ENCODE assay signal across 26 cellular contexts in genomic region chr5:161086456-161086855, GRCh38.
A peak's percentile ranks its signal among the peaks of the same experiment; 100 is the strongest.
DNase-seq lines count a peak whose midpoint lies in the region; ATAC-seq and TF ChIP-seq lines count a peak whose summit lies in the region.
"Had no signal": no experiment of that assay in that cellular context is flagged by ENCODE, and none has a peak within 500 bp of the region (broad histone marks: within the 10 kb centered on the region; RNA-seq: fewer than 3 reads in every experiment).

No MANE protein-coding gene starts in this region.

- H3K4me2 ChIP-seq in SK-N-SH, result no peak overlapping the region
- H3K4me2 ChIP-seq: A549 had no signal

- H3K27me3 ChIP-seq in SK-N-SH (ENCODE audit: insufficient read depth), result no peaks in the 10 kb centered on the region
- H3K27me3 ChIP-seq: brain microvascular endothelial cell, SJSA1 had no signal

- H3K36me3 ChIP-seq in SK-N-SH (replicated peaks in 1 of 2; ENCODE audit: control insufficient read depth in 1 of 2, insufficient read depth in 2 of 2, low read length in 1 of 2), result no peaks in the 10 kb centered on the region
- H3K36me3 ChIP-seq: brain microvascular endothelial cell, SJSA1, WERI-Rb-1 had no signal

- no peaks in the 10 kb centered on the region for H3K9me2 ChIP-seq in SK-N-SH

- H3K4me1 ChIP-seq in SK-N-SH (ENCODE audit: control insufficient read depth in 1 of 2, insufficient read depth in 2 of 2, low read depth in 1 of 2, low read length in 1 of 2), result no peaks in the 10 kb centered on the region
- H3K4me1 ChIP-seq: A549, SJSA1 had no signal

- H3F3A ChIP-seq in SK-N-SH (replicated peaks; ENCODE audit: insufficient read depth), result no peaks in the 10 kb centered on the region

- no peaks in the 10 kb centered on the region for H3K79me2 ChIP-seq in SK-N-SH (ENCODE audit: insufficient read depth)

- no peak for TF ChIP-seq RAD21 in SK-N-SH (IDR thresholded peaks at IDR 0.05; ENCODE audit: low read length)

- DNase-seq in AG10803 (ENCODE audit: low read depth) (peak; percentile 74), LHCN-M2 (ENCODE audit: low read depth) (peak; percentile 81), epithelial cell of esophagus (ENCODE audit: low read depth) (peak; percentile 64), kidney tubule cell (ENCODE audit: low spot score) (peak; percentile 53), NCI-H69 (lab: John Stamatoyannopoulos, UW) (no peak), amniotic stem cell (lab: John Stamatoyannopoulos, UW) (no peak), SK-N-SH (no peak)
- DNase-seq: activated CD8-positive, alpha-beta memory T cell treated with anti-CD3 and anti-CD28 coated beads, Interleukin-2, amount 50 U/mL, for 4 hours; activated naive CD8-positive, alpha-beta T cell treated with anti-CD3 and anti-CD28 coated beads, Interleukin-2, amount 10 ng/mL, durations not matched to agents 7 days and 5 days; brain microvascular endothelial cell; cortex of kidney; foreskin melanocyte; H9; left cardiac atrium; naive thymus-derived CD8-positive, alpha-beta T cell; NCI-H1436 treated with DMSO at 0.1 percent for 48 hours; NCI-H510A; NK-92 treated with Interleukin-12 subunit alpha and Interleukin-12 subunit beta, amount 100 ng/mL, for 24 hours; stimulated activated naive CD8-positive, alpha-beta T cell treated with anti-CD3 and anti-CD28 coated beads, Interleukin-15, amount 100 ng/mL, for 72 hours; T-helper 17 cell; trophoblast cell; WERI-Rb-1 had no signal

- no peak for ATAC-seq in HG03565 (IDR thresholded peaks at IDR 0.05; ENCODE audit: unreplicated experiment)
- ATAC-seq: A549; activated T-helper 17 cell treated with anti-CD3 and anti-CD28 coated beads, Interleukin-2, amount 50 U/mL, for 72 hours; left cardiac atrium; naive thymus-derived CD8-positive, alpha-beta T cell; stimulated activated naive CD8-positive, alpha-beta T cell treated with anti-CD3 and anti-CD28 coated beads, Interleukin-15, amount 100 ng/mL, for 72 hours; T-helper 17 cell had no signal

- TF ChIP-seq EP300 in SK-N-SH (IDR thresholded peaks at IDR 0.05; ENCODE audit: borderline replicate concordance in 1 of 2, low read depth in 1 of 2, low read length in 1 of 2), result no peak

- H3K9me3 ChIP-seq in SK-N-SH, result no peaks in the 10 kb centered on the region
- H3K9me3 ChIP-seq: A549 had no signal

- H2AFZ ChIP-seq in SK-N-SH (ENCODE audit: low read depth), result no peak overlapping the region

- no peak overlapping the region for H3K9ac ChIP-seq in SK-N-SH

- POLR2A ChIA-PET in SK-N-SH (lab: Yijun Ruan, JAX), result no interaction called here

- CTCF ChIA-PET in SK-N-SH (lab: Yijun Ruan, JAX), result no interaction called here

- no peaks in the 10 kb centered on the region for H4K20me1 ChIP-seq in SK-N-SH (ENCODE audit: insufficient read depth)

- WGBS in SK-N-SH (ENCODE audit: low lambda C conversion rate), result 0% methylated on average over 1 of the region's 1 CpG

- H3K4me3 ChIP-seq in AG10803 (ENCODE audit: low read length), result no peak overlapping the region
- H3K4me3 ChIP-seq in epithelial cell of esophagus (ENCODE audit: low read length), result no peak overlapping the region
- no peak overlapping the region for H3K4me3 ChIP-seq in SK-N-SH (ENCODE audit: low read depth in 2 of 2, low read length in 1 of 2)
- H3K4me3 ChIP-seq: A549, SJSA1 had no signal

- no peak; the same call in 1 of the 2 replicates for TF ChIP-seq CTCF in AG10803 (conservative IDR thresholded peaks at IDR 0.05; ENCODE audit: low read length)
- no peak for TF ChIP-seq CTCF in epithelial cell of esophagus (IDR thresholded peaks at IDR 0.05; ENCODE audit: insufficient read depth, low read depth, low read length, missing control alignments)
- no peak for TF ChIP-seq CTCF in SK-N-SH (IDR thresholded peaks at IDR 0.05)

- H3K27ac ChIP-seq in SK-N-SH (ENCODE audit: low read depth in 2 of 2, low read length in 1 of 2), result no peak overlapping the region
- H3K27ac ChIP-seq: A549, brain microvascular endothelial cell, SJSA1, WERI-Rb-1 had no signal

TF ChIP-seq in SK-N-SH, 30 proteins besides CTCF, POLR2A, EP300 and RAD21:
- TF ChIP-seq ELF1 (IDR thresholded peaks at IDR 0.05) (no peak), PBX3 (IDR thresholded peaks at IDR 0.05) (no peak), FOXM1 (IDR thresholded peaks at IDR 0.05; ENCODE audit: low read depth) (no peak), GATA2 (CRISPR knock-in tag; IDR thresholded peaks at IDR 0.05) (no peak), USF1 (IDR thresholded peaks at IDR 0.05; ENCODE audit: borderline replicate concordance, low read depth) (no peak), RXRA (IDR thresholded peaks at IDR 0.05; ENCODE audit: borderline replicate concordance, low read depth) (no peak), SMC3 (IDR thresholded peaks at IDR 0.05; ENCODE audit: low read depth, low read length) (no peak), TAF1 (IDR thresholded peaks at IDR 0.05; ENCODE audit: borderline replicate concordance, low read depth, low read length) (no peak), GABPA (IDR thresholded peaks at IDR 0.05; ENCODE audit: low read depth) (no peak), JUND (IDR thresholded peaks at IDR 0.05) (no peak), RCOR1 (IDR thresholded peaks at IDR 0.05; ENCODE audit: low read length) (no peak), TCF12 (IDR thresholded peaks at IDR 0.05) (no peak), NFIC (IDR thresholded peaks at IDR 0.05; ENCODE audit: borderline replicate concordance) (no peak), EZH2phosphoT487 (IDR thresholded peaks at IDR 0.05; ENCODE audit: borderline replicate concordance, low read depth) (no peak)
TF ChIP-seq in SK-N-SH: peak in this region for 0.

Comparison
In these comparisons a context has a peak if more than half of its experiments do, and no peak if none do; other contexts are left out.
1. DNase-seq: peak in AG10803 (single experiment), LHCN-M2 (single experiment), epithelial cell of esophagus (single experiment) and kidney tubule cell (single experiment); none in NCI-H69 (single experiment), amniotic stem cell (single experiment) and SK-N-SH (single experiment).